In genomic region chr3:194275231-194275671, GRCh38 we compare ENCODE assay signal across 10 cellular contexts.
DNase-seq lines count a peak whose midpoint lies in the region; ATAC-seq and TF ChIP-seq lines count a peak whose summit lies in the region.
"Had no signal": no experiment of that assay in that cellular context is flagged by ENCODE, and none has a peak within 500 bp of the region (broad histone marks: within the 10 kb centered on the region; RNA-seq: fewer than 3 reads in every experiment).

No MANE protein-coding gene starts in this region.

- no peaks in the 10 kb centered on the region for H3K36me3 ChIP-seq in CD8-positive, alpha-beta T cell (ENCODE audit: insufficient read depth, low read length)

- no peak overlapping the region for H3K27ac ChIP-seq in CD8-positive, alpha-beta T cell (ENCODE audit: low read depth, low read length)

- H3K27ac Mint-ChIP-seq in activated naive CD4-positive, alpha-beta T cell treated with anti-CD3 and anti-CD28 coated beads, Interleukin-2, amount 50 U/mL, for 72 hours = peak overlapping the region; percentile 8 to 94
- H3K27ac Mint-ChIP-seq in activated CD4-positive, alpha-beta memory T cell treated with anti-CD3 and anti-CD28 coated beads, Interleukin-2, amount 10 ng/mL, durations not matched to agents 7 days and 5 days = peak overlapping the region; percentile 52
- H3K27ac Mint-ChIP-seq in type B pancreatic cell = peak overlapping the region; percentile 86
- no peak overlapping the region for H3K27ac Mint-ChIP-seq in CD8-positive, alpha-beta T cell

- H3K27me3 ChIP-seq in CD8-positive, alpha-beta T cell (ENCODE audit: insufficient read depth, low read length) = no peaks in the 10 kb centered on the region

- no peaks in the 10 kb centered on the region for H3K36me3 Mint-ChIP-seq in activated naive CD4-positive, alpha-beta T cell treated with anti-CD3 and anti-CD28 coated beads, Interleukin-2, amount 50 U/mL, for 72 hours
- H3K36me3 Mint-ChIP-seq in activated CD4-positive, alpha-beta memory T cell treated with anti-CD3 and anti-CD28 coated beads, Interleukin-2, amount 10 ng/mL, durations not matched to agents 7 days and 5 days (ENCODE audit: low read depth) = no peaks in the 10 kb centered on the region
- H3K36me3 Mint-ChIP-seq in type B pancreatic cell = no peaks in the 10 kb centered on the region
- no peaks in the 10 kb centered on the region for H3K36me3 Mint-ChIP-seq in CD8-positive, alpha-beta T cell

- no peaks in the 10 kb centered on the region for H3K9me3 ChIP-seq in CD8-positive, alpha-beta T cell (ENCODE audit: low read length)

- peak in 1 of 2 donors; percentile 31 for DNase-seq in activated naive CD4-positive, alpha-beta T cell treated with anti-CD3 and anti-CD28 coated beads, Interleukin-2, amount 50 U/mL, for 72 hours (ENCODE audit: low spot score in 2 of 2)
- no peak for DNase-seq in activated naive CD4-positive, alpha-beta T cell treated with Interleukin-2 at 50 U/mL for 16 hours
- no peak for DNase-seq in activated CD4-positive, alpha-beta memory T cell treated with anti-CD3 and anti-CD28 coated beads, Interleukin-2, amount 10 ng/mL, durations not matched to agents 7 days and 5 days
- peak; percentile 43 for DNase-seq in left lobe of liver (ENCODE audit: low spot score)
- no peak for DNase-seq in type B pancreatic cell (ENCODE audit: extremely low spot score, unreplicated experiment)
- no peak for DNase-seq in NCI-H146 (lab: John Stamatoyannopoulos, UW)
- no peak for DNase-seq in CD8-positive, alpha-beta T cell
- DNase-seq: NCI-H187, right cardiac atrium had no signal

- H3K4me1 ChIP-seq in CD8-positive, alpha-beta T cell (ENCODE audit: insufficient read depth, low read length) = no peaks in the 10 kb centered on the region

- POLR2A ChIA-PET in activated CD4-positive, alpha-beta memory T cell treated with anti-CD3 and anti-CD28 coated beads, Interleukin-2, amount 10 ng/mL, durations not matched to agents 7 days and 5 days (lab: Charles Lee) = no interaction called here
- POLR2A ChIA-PET in CD8-positive, alpha-beta T cell (lab: Charles Lee) = no interaction called here

- intact Hi-C loops in CD8-positive, alpha-beta T cell (cut with DNase I, micrococcal nuclease) = no loop called here

- H3K27me3 Mint-ChIP-seq in activated CD4-positive, alpha-beta memory T cell treated with anti-CD3 and anti-CD28 coated beads, Interleukin-2, amount 10 ng/mL, durations not matched to agents 7 days and 5 days = peaks cover 8% of the 10 kb centered on the region
- peaks cover 6% of the 10 kb centered on the region for H3K27me3 Mint-ChIP-seq in type B pancreatic cell
- no peaks in the 10 kb centered on the region for H3K27me3 Mint-ChIP-seq in CD8-positive, alpha-beta T cell (ENCODE audit: low read depth)

- CTCF ChIA-PET in activated CD4-positive, alpha-beta memory T cell treated with anti-CD3 and anti-CD28 coated beads, Interleukin-2, amount 10 ng/mL, durations not matched to agents 7 days and 5 days (lab: Charles Lee) = interaction anchor here (1.3 kb wide), 1 partner anchor 40 kb away, joined by 3 read pairs; no protein-coding TSS in a partner anchor
- CTCF ChIA-PET in CD8-positive, alpha-beta T cell (lab: Charles Lee) = interaction anchor here (1.3 kb wide), 1 partner anchor 41 kb away, joined by 4 read pairs; no protein-coding TSS in a partner anchor

- TF ChIP-seq CTCF in type B pancreatic cell (conservative IDR thresholded peaks at IDR 0.05) = no peak
- no peak for TF ChIP-seq CTCF in CD8-positive, alpha-beta T cell (IDR thresholded peaks at IDR 0.05)

- peaks cover 17% of the 10 kb centered on the region for H3K4me1 Mint-ChIP-seq in activated CD4-positive, alpha-beta memory T cell treated with anti-CD3 and anti-CD28 coated beads, Interleukin-2, amount 10 ng/mL, durations not matched to agents 7 days and 5 days
- peaks cover 63% of the 10 kb centered on the region for H3K4me1 Mint-ChIP-seq in type B pancreatic cell (ENCODE audit: unreplicated experiment)
- H3K4me1 Mint-ChIP-seq in CD8-positive, alpha-beta T cell (ENCODE audit: low read depth) = peaks cover 6% of the 10 kb centered on the region

- H3K4me3 Mint-ChIP-seq in activated CD4-positive, alpha-beta memory T cell treated with anti-CD3 and anti-CD28 coated beads, Interleukin-2, amount 10 ng/mL, durations not matched to agents 7 days and 5 days = no peak overlapping the region
- H3K4me3 Mint-ChIP-seq in type B pancreatic cell = peak overlapping the region; percentile 71
- no peak overlapping the region for H3K4me3 Mint-ChIP-seq in CD8-positive, alpha-beta T cell

- H3K4me3 ChIP-seq in CD8-positive, alpha-beta T cell (ENCODE audit: low read depth, low read length) = no peak overlapping the region

- ATAC-seq in activated naive CD4-positive, alpha-beta T cell treated with anti-CD3 and anti-CD28 coated beads, Interleukin-2, amount 50 U/mL, for 72 hours = peak in 1 of 2 donors; percentile 30
- no peak for ATAC-seq in left lobe of liver
- no peak for ATAC-seq in HG02588 (IDR thresholded peaks at IDR 0.05; ENCODE audit: unreplicated experiment)
- no peak for ATAC-seq in CD8-positive, alpha-beta T cell
- ATAC-seq: right cardiac atrium had no signal

- H3K9me3 Mint-ChIP-seq in activated naive CD4-positive, alpha-beta T cell treated with anti-CD3 and anti-CD28 coated beads, Interleukin-2, amount 50 U/mL, for 72 hours = no peaks in the 10 kb centered on the region
- H3K9me3 Mint-ChIP-seq in activated CD4-positive, alpha-beta memory T cell treated with anti-CD3 and anti-CD28 coated beads, Interleukin-2, amount 10 ng/mL, durations not matched to agents 7 days and 5 days = peaks cover 2% of the 10 kb centered on the region
- H3K9me3 Mint-ChIP-seq in type B pancreatic cell = no peaks in the 10 kb centered on the region
- no peaks in the 10 kb centered on the region for H3K9me3 Mint-ChIP-seq in CD8-positive, alpha-beta T cell
